21 cellular contexts compared by ENCODE assay signal in genomic region chr2:43522177-43522576, GRCh38.
"Had no signal": no experiment of that assay in that cellular context is flagged by ENCODE, and none has a peak within 500 bp of the region (broad histone marks: within the 10 kb centered on the region; RNA-seq: fewer than 3 reads in every experiment).

No MANE protein-coding gene starts in this region.

- H3K9me3 Mint-ChIP-seq: natural killer cell, type B pancreatic cell had no signal

- DNase-seq: dorsolateral prefrontal cortex; effector CD4-positive, alpha-beta T cell; foreskin keratinocyte; heart left ventricle; kidney; left lung; natural killer cell; occipital lobe; ovary; posterior cingulate gyrus; psoas muscle; sigmoid colon; stimulated activated CD4-positive, alpha-beta T cell treated with anti-CD3 and anti-CD28 coated beads, Interleukin-2, amount 100 ng/mL, for 24 hours; stimulated activated CD4-positive, alpha-beta T cell treated with anti-CD3 and anti-CD28 coated beads, Interleukin-4, amount 100 ng/mL, for 24 hours; stimulated activated naive CD4-positive, alpha-beta T cell treated with Interleukin-2 at 50 U/mL for 16 hours; stomach; tibial artery had no signal

- ATAC-seq: foreskin keratinocyte; gastroesophageal sphincter; heart left ventricle; left lung; natural killer cell; psoas muscle; right cardiac atrium; stimulated activated effector memory CD8-positive, alpha-beta T cell treated with anti-CD3 and anti-CD28 coated beads, Interleukin-12 subunit alpha, Interleukin-12 subunit beta, amount 100 ng/mL, for 72 hours had no signal

- H3K27ac Mint-ChIP-seq: natural killer cell; stimulated activated effector memory CD8-positive, alpha-beta T cell treated with anti-CD3 and anti-CD28 coated beads, Interleukin-12 subunit alpha, Interleukin-12 subunit beta, amount 100 ng/mL, for 72 hours; type B pancreatic cell had no signal

- H3K4me3 Mint-ChIP-seq: natural killer cell; stimulated activated effector memory CD8-positive, alpha-beta T cell treated with anti-CD3 and anti-CD28 coated beads, Interleukin-12 subunit alpha, Interleukin-12 subunit beta, amount 100 ng/mL, for 72 hours; type B pancreatic cell had no signal

- H3K27me3 Mint-ChIP-seq: type B pancreatic cell had no signal

- H3K36me3 Mint-ChIP-seq: natural killer cell had no signal
